Comparison of ENCODE assay signal across 1 cellular context in the genomic region with DNA sequence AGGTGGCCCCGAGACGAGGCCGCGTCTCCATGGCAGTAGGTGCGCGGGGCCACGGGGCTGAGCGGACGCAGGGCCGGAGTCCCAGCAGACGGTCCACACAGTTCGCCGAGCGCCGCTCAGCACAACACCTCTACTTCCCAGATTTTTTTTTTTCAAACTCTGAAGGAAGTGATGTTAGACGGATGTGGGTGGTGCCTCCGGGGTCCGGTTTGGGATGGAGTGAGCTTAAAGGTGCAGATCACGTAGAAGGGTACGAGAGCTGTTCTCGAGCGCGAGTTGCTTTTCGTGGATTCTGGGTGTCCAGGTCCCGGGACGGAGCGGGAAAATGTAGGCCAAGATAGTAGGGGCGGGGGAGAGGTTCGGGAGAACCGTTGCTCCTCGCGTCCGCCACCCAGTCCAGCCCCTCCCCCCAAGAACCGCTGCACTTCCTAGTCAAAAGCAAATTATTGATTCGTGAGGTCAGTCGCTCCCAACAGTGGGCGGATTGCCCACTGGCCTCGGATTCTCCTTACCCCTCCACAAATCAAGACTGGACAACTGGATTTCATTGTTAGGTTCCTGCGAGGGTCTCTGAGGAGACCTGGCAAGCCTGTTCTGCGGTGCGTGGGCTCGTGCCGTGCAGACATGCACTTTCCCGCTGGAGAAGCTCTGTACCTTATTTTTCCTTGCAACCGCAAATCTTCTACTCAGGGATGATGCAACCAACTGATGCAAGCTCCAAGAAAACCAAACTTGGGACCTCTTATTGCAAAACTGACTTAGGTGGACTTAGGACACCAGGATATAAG.
A peak's percentile ranks its signal among the peaks of the same experiment; 100 is the strongest.
TF ChIP-seq lines count a peak whose summit lies in the region.

A gene (minus strand): TSS at position 126 of the 788 bp plus-strand sequence. CDS start 95 bp downstream, at position 31.

TF ChIP-seq in SK-N-SH, 30 proteins besides CTCF, POLR2A, EP300 and RAD21 (continued from another document):
- TF ChIP-seq, protein P1, sequence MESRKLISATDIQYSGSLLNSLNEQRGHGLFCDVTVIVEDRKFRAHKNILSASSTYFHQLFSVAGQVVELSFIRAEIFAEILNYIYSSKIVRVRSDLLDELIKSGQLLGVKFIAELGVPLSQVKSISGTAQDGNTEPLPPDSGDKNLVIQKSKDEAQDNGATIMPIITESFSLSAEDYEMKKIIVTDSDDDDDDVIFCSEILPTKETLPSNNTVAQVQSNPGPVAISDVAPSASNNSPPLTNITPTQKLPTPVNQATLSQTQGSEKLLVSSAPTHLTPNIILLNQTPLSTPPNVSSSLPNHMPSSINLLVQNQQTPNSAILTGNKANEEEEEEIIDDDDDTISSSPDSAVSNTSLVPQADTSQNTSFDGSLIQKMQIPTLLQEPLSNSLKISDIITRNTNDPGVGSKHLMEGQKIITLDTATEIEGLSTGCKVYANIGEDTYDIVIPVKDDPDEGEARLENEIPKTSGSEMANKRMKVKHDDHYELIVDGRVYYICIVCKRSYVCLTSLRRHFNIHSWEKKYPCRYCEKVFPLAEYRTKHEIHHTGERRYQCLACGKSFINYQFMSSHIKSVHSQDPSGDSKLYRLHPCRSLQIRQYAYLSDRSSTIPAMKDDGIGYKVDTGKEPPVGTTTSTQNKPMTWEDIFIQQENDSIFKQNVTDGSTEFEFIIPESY (IDR thresholded peaks at IDR 0.05; ENCODE audit: borderline replicate concordance, low read depth) = peak; percentile 36; the same call in 1 of the 2 replicates
- TF ChIP-seq SMC3 (IDR thresholded peaks at IDR 0.05; ENCODE audit: low read depth, low read length) (no peak), MXI1 (IDR thresholded peaks at IDR 0.05; ENCODE audit: low read depth, low read length) (peak; percentile 74), NFIC (IDR thresholded peaks at IDR 0.05; ENCODE audit: borderline replicate concordance) (no peak), EZH2phosphoT487 (IDR thresholded peaks at IDR 0.05; ENCODE audit: borderline replicate concordance, low read depth) (no peak), CHD2 (IDR thresholded peaks at IDR 0.05; ENCODE audit: low read length, partially characterized antibody) (peak; percentile 72), TEAD4 (IDR thresholded peaks at IDR 0.05; ENCODE audit: borderline replicate concordance, insufficient read depth) (no peak), YY1 (IDR thresholded peaks at IDR 0.05; ENCODE audit: low read depth) (no peak; the same call in 1 of the 2 replicates), RXRA (IDR thresholded peaks at IDR 0.05; ENCODE audit: borderline replicate concordance, low read depth) (no peak), JUND (IDR thresholded peaks at IDR 0.05) (no peak; the same call in 1 of the 2 replicates), MEF2A (IDR thresholded peaks at IDR 0.05; ENCODE audit: borderline replicate concordance, low read depth) (no peak), TAF1 (IDR thresholded peaks at IDR 0.05; ENCODE audit: borderline replicate concordance, low read depth, low read length) (peak; percentile 90), RFX5 (IDR thresholded peaks at IDR 0.05; ENCODE audit: low read length) (no peak), GATA2 (CRISPR knock-in tag; IDR thresholded peaks at IDR 0.05) (no peak), FOXJ3 (CRISPR knock-in tag; IDR thresholded peaks at IDR 0.05) (no peak), TCF12 (IDR thresholded peaks at IDR 0.05) (peak; percentile 40; the same call in 1 of the 2 replicates)
- TF ChIP-seq, protein P2, sequence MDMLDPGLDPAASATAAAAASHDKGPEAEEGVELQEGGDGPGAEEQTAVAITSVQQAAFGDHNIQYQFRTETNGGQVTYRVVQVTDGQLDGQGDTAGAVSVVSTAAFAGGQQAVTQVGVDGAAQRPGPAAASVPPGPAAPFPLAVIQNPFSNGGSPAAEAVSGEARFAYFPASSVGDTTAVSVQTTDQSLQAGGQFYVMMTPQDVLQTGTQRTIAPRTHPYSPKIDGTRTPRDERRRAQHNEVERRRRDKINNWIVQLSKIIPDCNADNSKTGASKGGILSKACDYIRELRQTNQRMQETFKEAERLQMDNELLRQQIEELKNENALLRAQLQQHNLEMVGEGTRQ (IDR thresholded peaks at IDR 0.05; ENCODE audit: borderline replicate concordance, low read depth, low read length) = no peak
- TF ChIP-seq, protein P3, sequence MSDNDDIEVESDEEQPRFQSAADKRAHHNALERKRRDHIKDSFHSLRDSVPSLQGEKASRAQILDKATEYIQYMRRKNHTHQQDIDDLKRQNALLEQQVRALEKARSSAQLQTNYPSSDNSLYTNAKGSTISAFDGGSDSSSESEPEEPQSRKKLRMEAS (IDR thresholded peaks at IDR 0.05; ENCODE audit: low read depth) = no peak; the same call in 1 of the 2 replicates
- TF ChIP-seq, protein P4, sequence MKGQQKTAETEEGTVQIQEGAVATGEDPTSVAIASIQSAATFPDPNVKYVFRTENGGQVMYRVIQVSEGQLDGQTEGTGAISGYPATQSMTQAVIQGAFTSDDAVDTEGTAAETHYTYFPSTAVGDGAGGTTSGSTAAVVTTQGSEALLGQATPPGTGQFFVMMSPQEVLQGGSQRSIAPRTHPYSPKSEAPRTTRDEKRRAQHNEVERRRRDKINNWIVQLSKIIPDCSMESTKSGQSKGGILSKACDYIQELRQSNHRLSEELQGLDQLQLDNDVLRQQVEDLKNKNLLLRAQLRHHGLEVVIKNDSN (IDR thresholded peaks at IDR 0.05; ENCODE audit: borderline replicate concordance, low read depth) = no peak
- TF ChIP-seq, protein P5, sequence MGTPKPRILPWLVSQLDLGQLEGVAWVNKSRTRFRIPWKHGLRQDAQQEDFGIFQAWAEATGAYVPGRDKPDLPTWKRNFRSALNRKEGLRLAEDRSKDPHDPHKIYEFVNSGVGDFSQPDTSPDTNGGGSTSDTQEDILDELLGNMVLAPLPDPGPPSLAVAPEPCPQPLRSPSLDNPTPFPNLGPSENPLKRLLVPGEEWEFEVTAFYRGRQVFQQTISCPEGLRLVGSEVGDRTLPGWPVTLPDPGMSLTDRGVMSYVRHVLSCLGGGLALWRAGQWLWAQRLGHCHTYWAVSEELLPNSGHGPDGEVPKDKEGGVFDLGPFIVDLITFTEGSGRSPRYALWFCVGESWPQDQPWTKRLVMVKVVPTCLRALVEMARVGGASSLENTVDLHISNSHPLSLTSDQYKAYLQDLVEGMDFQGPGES (IDR thresholded peaks at IDR 0.05; ENCODE audit: low read depth, low read length) = no peak
- TF ChIP-seq, protein P6, sequence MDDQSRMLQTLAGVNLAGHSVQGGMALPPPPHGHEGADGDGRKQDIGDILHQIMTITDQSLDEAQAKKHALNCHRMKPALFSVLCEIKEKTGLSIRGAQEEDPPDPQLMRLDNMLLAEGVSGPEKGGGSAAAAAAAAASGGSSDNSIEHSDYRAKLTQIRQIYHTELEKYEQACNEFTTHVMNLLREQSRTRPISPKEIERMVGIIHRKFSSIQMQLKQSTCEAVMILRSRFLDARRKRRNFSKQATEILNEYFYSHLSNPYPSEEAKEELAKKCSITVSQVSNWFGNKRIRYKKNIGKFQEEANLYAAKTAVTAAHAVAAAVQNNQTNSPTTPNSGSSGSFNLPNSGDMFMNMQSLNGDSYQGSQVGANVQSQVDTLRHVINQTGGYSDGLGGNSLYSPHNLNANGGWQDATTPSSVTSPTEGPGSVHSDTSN (IDR thresholded peaks at IDR 0.05) = no peak
